In genomic region chr20:47675190-47676142, GRCh38 we compare ENCODE assay signal across 1 cellular context.
TF ChIP-seq lines count a peak whose summit lies in the region.

No MANE protein-coding gene starts in this region.

TF ChIP-seq in WTC11, 78 proteins besides CTCF, POLR2A, EP300 and RAD21 (continued from another document):
- TF ChIP-seq ZBTB43 (CRISPR knock-in tag; IDR thresholded peaks at IDR 0.05) (no peak), SOX15 (CRISPR knock-in tag; IDR thresholded peaks at IDR 0.05) (no peak), ELF4 (CRISPR knock-in tag; IDR thresholded peaks at IDR 0.05; ENCODE audit: low read depth) (no peak), ZNF512 (CRISPR knock-in tag; IDR thresholded peaks at IDR 0.05; ENCODE audit: borderline replicate concordance) (no peak), ZNF232 (CRISPR knock-in tag; IDR thresholded peaks at IDR 0.05) (no peak), FOXP4 (CRISPR knock-in tag; IDR thresholded peaks at IDR 0.05) (no peak)
